22 cellular contexts compared by ENCODE assay signal in genomic region chr9:94758031-94758430, GRCh38. TPM values are rescaled to one million over a fixed set of nuclear protein-coding genes. Genes with fewer than 3 reads are reported as not detected.
DNase-seq lines count a peak whose midpoint lies in the region; ATAC-seq and TF ChIP-seq lines count a peak whose summit lies in the region.
"Had no signal": no experiment of that assay in that cellular context is flagged by ENCODE, and none has a peak within 500 bp of the region (broad histone marks: within the 10 kb centered on the region; RNA-seq: fewer than 3 reads in every experiment).

No MANE protein-coding gene starts in this region.

- TF ChIP-seq CTCF in IMR-90 (conservative IDR thresholded peaks at IDR 0.05; ENCODE audit: low read depth, low read length) (no peak), brain (conservative IDR thresholded peaks at IDR 0.05) (no peak), mesothelial cell of epicardium (IDR thresholded peaks at IDR 0.05; ENCODE audit: unreplicated experiment) (no peak), thyroid gland (IDR thresholded peaks at IDR 0.05) (no peak), Caco-2 (IDR thresholded peaks at IDR 0.05; ENCODE audit: insufficient read depth in 1 of 2, low read depth in 1 of 2, low read length in 1 of 2, severe bottlenecking in 1 of 2, unreplicated experiment in 1 of 2) (no peak)

- no peak for DNase-seq in IMR-90
- DNase-seq in mesothelial cell of epicardium (ENCODE audit: low spot score in 2 of 2, unreplicated experiment in 2 of 2), result no peak
- DNase-seq in thyroid gland, result peak; percentile 69 to 76
- DNase-seq in Caco-2, result no peak
- no peak for DNase-seq in LoVo (ENCODE audit: low spot score)
- DNase-seq: ACHN; Calu3; CD8-positive, alpha-beta T cell; DMS153; GM23248; MM.1S; NCI-H1092; NCI-H187 treated with DMSO at 0.1 percent for 48 hours; NCI-H345; NCI-H524; NCI-H82; OCI-M1; Right ventricle myocardium superior had no signal

- no peak overlapping the region for H2BK5ac ChIP-seq in IMR-90 (ENCODE audit: low read depth, low read length, poor library complexity, severe bottlenecking)

- H3K4me1 Mint-ChIP-seq in brain, result peaks cover 58% of the 10 kb centered on the region
- peaks cover 38% of the 10 kb centered on the region for H3K4me1 Mint-ChIP-seq in mesothelial cell of epicardium
- no peaks in the 10 kb centered on the region for H3K4me1 Mint-ChIP-seq in Caco-2 (ENCODE audit: low read depth, unreplicated experiment)

- H3K56ac ChIP-seq in IMR-90 (ENCODE audit: extremely low read depth, insufficient read depth, low read length), result no peak overlapping the region

- no peak overlapping the region for H3K23ac ChIP-seq in IMR-90 (ENCODE audit: low read depth, low read length)

- H3K36me3 ChIP-seq in IMR-90 (ENCODE audit: control insufficient read depth, insufficient read depth, low read length) (peaks cover 8% of the 10 kb centered on the region; the same call in 1 of the 2 replicates), thyroid gland (peaks cover 0 to 4% of the 10 kb centered on the region in 2 donors), Caco-2 (ENCODE audit: control insufficient read depth, insufficient read depth, low read length) (no peaks in the 10 kb centered on the region; the same call in 1 of the 2 replicates)

- H3K18ac ChIP-seq in IMR-90 (ENCODE audit: low read depth, low read length), result no peak overlapping the region

- BruUV-seq in IMR-90 (replicated peaks; lab: Mats Ljungman, UMichigan) (no TSS peak), Caco-2 (replicated peaks; lab: Mats Ljungman, UMichigan) (no TSS peak)

- dilution Hi-C loops in IMR-90 (cut with HindIII; ENCODE audit: low sequenced_read_pairs, unreplicated experiment), result no loop called here

- H4K8ac ChIP-seq in IMR-90 (ENCODE audit: low read depth in 2 of 2, low read length in 2 of 2), result no peak overlapping the region

- no peak overlapping the region for H3K4me2 ChIP-seq in IMR-90 (ENCODE audit: low read depth, low read length)
- H3K4me2 ChIP-seq: BLaER1 had no signal

- in situ Hi-C loops in IMR-90 (cut with MboI; ENCODE audit: low sequenced_read_pairs), result no loop called here

- H2AFZ ChIP-seq in IMR-90 (replicated peaks; ENCODE audit: low read length, poor library complexity), result no peak overlapping the region
- H2AFZ ChIP-seq: GM23248 had no signal

- H2BK20ac ChIP-seq in IMR-90 (ENCODE audit: low read depth, low read length), result no peak overlapping the region; the same call in 1 of the 2 replicates

- peaks cover 10 to 22% of the 10 kb centered on the region in 2 experiments; a peak in 3 of 4 replicates for H3K79me1 ChIP-seq in IMR-90 (ENCODE audit: low read depth in 1 of 2, low read length in 2 of 2)

- no peak overlapping the region for H4K91ac ChIP-seq in IMR-90 (ENCODE audit: insufficient read depth, low read depth, low read length)

- H3K36me3 Mint-ChIP-seq in brain (peaks cover 5% of the 10 kb centered on the region), mesothelial cell of epicardium (peaks cover 7% of the 10 kb centered on the region), Caco-2 (ENCODE audit: insufficient read depth, unreplicated experiment) (peaks cover 7% of the 10 kb centered on the region)

- CTCF ChIA-PET in IMR-90 (lab: Yijun Ruan, JAX) (no interaction called here), Caco-2 (lab: Charles Lee) (no interaction called here)

- H3K14ac ChIP-seq in IMR-90 (replicated peaks; ENCODE audit: low read depth, low read length), result 0 out of 2 replicates have a peak overlapping the region, but pooled peaks have one; percentile 4

- TF ChIP-seq RAD21 in IMR-90 (IDR thresholded peaks at IDR 0.05; ENCODE audit: low read length), result no peak

- H3K27me3 ChIP-seq in IMR-90 (ENCODE audit: control insufficient read depth, insufficient read depth, low read length) (no peaks in the 10 kb centered on the region), thyroid gland (no peaks in the 10 kb centered on the region), Caco-2 (replicated peaks; ENCODE audit: control insufficient read depth, insufficient read depth, low read length) (no peaks in the 10 kb centered on the region)
- H3K27me3 ChIP-seq: BLaER1 had no signal

- H4K20me1 ChIP-seq in IMR-90 (ENCODE audit: insufficient read depth, low read length), result no peaks in the 10 kb centered on the region

- ATAC-seq in IMR-90 (ENCODE audit: low read depth) (no peak), HG03196 (IDR thresholded peaks at IDR 0.05; ENCODE audit: unreplicated experiment) (no peak)
- ATAC-seq: CD8-positive, alpha-beta T cell had no signal

- TF ChIP-seq POLR2A in IMR-90 (IDR thresholded peaks at IDR 0.05; ENCODE audit: low read depth, low read length) (no peak), thyroid gland (IDR thresholded peaks at IDR 0.05) (no peak)

- peak overlapping the region in 3 of 5 experiments; percentile 28 to 91 (median 36) for H3K27ac Mint-ChIP-seq in brain
- peak overlapping the region; percentile 56 for H3K27ac Mint-ChIP-seq in mesothelial cell of epicardium
- no peak overlapping the region for H3K27ac Mint-ChIP-seq in Caco-2 (ENCODE audit: unreplicated experiment)
- H3K27ac Mint-ChIP-seq: CD8-positive, alpha-beta T cell had no signal

- no peaks in the 10 kb centered on the region for H3K27me3 Mint-ChIP-seq in brain
- no peaks in the 10 kb centered on the region for H3K27me3 Mint-ChIP-seq in mesothelial cell of epicardium (ENCODE audit: low read depth)
- no peaks in the 10 kb centered on the region for H3K27me3 Mint-ChIP-seq in Caco-2 (ENCODE audit: insufficient read depth, unreplicated experiment)

- no peak overlapping the region for H3K9ac ChIP-seq in IMR-90 (ENCODE audit: low read depth, low read length)
- H3K9ac ChIP-seq: BLaER1, GM23248 had no signal

- H3K27ac ChIP-seq in IMR-90 (ENCODE audit: insufficient read depth, low read length) (no peak overlapping the region), thyroid gland (peak overlapping the region in 2 of 3 donors; percentile 30)
- H3K27ac ChIP-seq: BLaER1 had no signal

- H3K9me3 ChIP-seq in IMR-90 (ENCODE audit: control insufficient read depth, insufficient read depth, low read length), result no peaks in the 10 kb centered on the region
- H3K9me3 ChIP-seq in thyroid gland, result no peaks in the 10 kb centered on the region
- no peaks in the 10 kb centered on the region for H3K9me3 ChIP-seq in Caco-2
- H3K9me3 ChIP-seq: BLaER1 had no signal

- no peaks in the 10 kb centered on the region for H3K9me3 Mint-ChIP-seq in brain
- no peaks in the 10 kb centered on the region for H3K9me3 Mint-ChIP-seq in mesothelial cell of epicardium
- no peaks in the 10 kb centered on the region for H3K9me3 Mint-ChIP-seq in Caco-2 (ENCODE audit: unreplicated experiment)
- H3K9me3 Mint-ChIP-seq: CD8-positive, alpha-beta T cell had no signal

- no peak overlapping the region for H3K4ac ChIP-seq in IMR-90 (ENCODE audit: low read depth, low read length)

- H2AK9ac ChIP-seq in IMR-90 (replicated peaks; ENCODE audit: low read depth, low read length, poor library complexity), result no peak overlapping the region

- no peak overlapping the region for H4K5ac ChIP-seq in IMR-90 (ENCODE audit: low read depth, low read length)

- H3K4me3 ChIP-seq in IMR-90 (ENCODE audit: insufficient read depth, low read depth, low read length) (no peak overlapping the region), thyroid gland (replicated peaks in 1 of 3) (no peak overlapping the region), Caco-2 (ENCODE audit: low read depth, low read length) (no peak overlapping the region)
- H3K4me3 ChIP-seq: BLaER1, GM23248, K562 had no signal

- intact Hi-C loops in IMR-90 (cut with micrococcal nuclease) (no loop called here), thyroid gland (cut with DNase I) (no loop called here), Caco-2 (cut with micrococcal nuclease; ENCODE audit: unreplicated experiment) (no loop called here)

- peak overlapping the region; percentile 23; the same call in 1 of the 2 replicates for H2AK5ac ChIP-seq in IMR-90 (ENCODE audit: low read depth, low read length)

- H3K9me1 ChIP-seq in IMR-90 (ENCODE audit: insufficient read depth, low read length), result peaks cover 9% of the 10 kb centered on the region; the same call in 1 of the 2 replicates

- H3K4me3 Mint-ChIP-seq in brain (peak overlapping the region in 1 of 5 experiments; percentile 8), mesothelial cell of epicardium (no peak overlapping the region), Caco-2 (ENCODE audit: unreplicated experiment) (no peak overlapping the region)
- H3K4me3 Mint-ChIP-seq: CD8-positive, alpha-beta T cell had no signal

- H2BK15ac ChIP-seq in IMR-90 (ENCODE audit: low read depth, low read length), result no peak overlapping the region

- POLR2A ChIA-PET in IMR-90 (lab: Charles Lee; ENCODE audit: unreplicated experiment) (no interaction called here), Caco-2 (lab: Charles Lee) (no interaction called here)

- H3K4me1 ChIP-seq in IMR-90 (ENCODE audit: control insufficient read depth, insufficient read depth, low read length) (peaks cover 5% of the 10 kb centered on the region), thyroid gland (peaks cover 19 to 21% of the 10 kb centered on the region in 2 donors), Caco-2 (no peaks in the 10 kb centered on the region)

- H2BK120ac ChIP-seq in IMR-90 (ENCODE audit: low read depth, low read length), result no peak overlapping the region

- WGBS in IMR-90 (ENCODE audit: extremely low coverage in 2 of 2, insufficient read length in 1 of 2), 2 experiments, result 100% methylated on average over 1 of the region's 1 CpG; no CpG with 5 or more reads in 1 of the 2 experiments
- WGBS in thyroid gland, 2 donors, result 17 to 50% methylated on average over 1 of the region's 1 CpG

TF ChIP-seq in IMR-90, 13 proteins besides CTCF, POLR2A, EP300 and RAD21:
- no peak for TF ChIP-seq RFX5 (IDR thresholded peaks at IDR 0.05; ENCODE audit: low read depth, low read length)

RNA-seq across cellular contexts. Expression of gene AOPEP, which starts 31.5 kb away (rescaled TPM):
- 38.7 and 38.9 TPM in 2 replicates for total RNA-seq in IMR-90 (2012; rRNA removed)
- polyA plus RNA-seq in IMR-90 (2012; rRNA removed), result 34.9 and 38.1 TPM in 2 replicates
- 23.1 and 34.2 TPM in 2 replicates for polyA plus RNA-seq in IMR-90 (2012; cell fraction: cytosol; rRNA removed)
- polyA plus RNA-seq in IMR-90 (2012; cell fraction: nucleus; rRNA removed; ENCODE audit: low replicate concordance), result 40.9 and 77.9 TPM in 2 replicates
- polyA plus RNA-seq in brain (ENCODE audit: insufficient read depth, low read depth, low replicate concordance), result 26.0 TPM
- total RNA-seq in mesothelial cell of epicardium, result 56.3 to 63.0 TPM (median 61.4 TPM) in 3 replicates
- 100 to 1,000 TPM; 126 to 216 (median 136) TPM for total RNA-seq in thyroid gland
- total RNA-seq in Caco-2 (2022), result 61.7 and 63.3 TPM in 2 replicates

Comparison
In these comparisons a context has a peak if more than half of its experiments do, and no peak if none do; other contexts are left out.
1. DNase-seq: peak in thyroid gland (2 of 2); none in IMR-90 (single experiment), mesothelial cell of epicardium (0 of 2), Caco-2 (0 of 2) and LoVo (single experiment).